ENCODE assay signal across 8 cellular contexts in genomic region chr17:68457539-68458259, GRCh38. TPM values are rescaled to one million over a fixed set of nuclear protein-coding genes. Genes with fewer than 3 reads are reported as not detected.
DNase-seq lines count a peak whose midpoint lies in the region; ATAC-seq and TF ChIP-seq lines count a peak whose summit lies in the region.

No MANE protein-coding gene starts in this region.

- peak overlapping the region; percentile 92 for H3K4me2 ChIP-seq in OCI-LY7 (ENCODE audit: low read length)

- peaks cover 73% of the 10 kb centered on the region for H3K4me1 ChIP-seq in OCI-LY7 (ENCODE audit: insufficient read depth, low read length, poor library complexity, severe bottlenecking)
- H3K4me1 ChIP-seq in esophagus (ENCODE audit: control insufficient read depth in 2 of 2, insufficient read depth in 2 of 2, low read length in 1 of 2) = peaks cover 2 to 5% of the 10 kb centered on the region in 2 donors
- peaks cover 8% of the 10 kb centered on the region for H3K4me1 ChIP-seq in mucosa of stomach (ENCODE audit: control insufficient read depth, insufficient read depth, low read length)

- BruUV-seq in OCI-LY7 (replicated peaks; lab: Mats Ljungman, UMichigan) = no TSS peak

- H3K9me3 ChIP-seq in OCI-LY7 (ENCODE audit: low read length) (no peaks in the 10 kb centered on the region), esophagus (ENCODE audit: control insufficient read depth in 2 of 2, insufficient read depth in 1 of 2, low read depth in 1 of 2, low read length in 1 of 2) (no peaks in the 10 kb centered on the region), mucosa of stomach (ENCODE audit: control insufficient read depth, low read length) (no peaks in the 10 kb centered on the region)

- H3K36me3 Mint-ChIP-seq in activated T-cell treated with anti-CD3 and anti-CD28 coated beads, Interleukin-2, amount 50 U/mL, for 24 hours (ENCODE audit: low read depth) = no peaks in the 10 kb centered on the region

- CTCF ChIA-PET in OCI-LY7 (lab: Charles Lee; ENCODE audit: unreplicated experiment) = interaction anchor here (0.5 to 1.2 kb wide), 8 partner anchors 8 to 285 kb away, joined by 3 to 8 read pairs (median 4); no protein-coding TSS in a partner anchor

- no peaks in the 10 kb centered on the region for H3K9me2 ChIP-seq in OCI-LY7 (ENCODE audit: insufficient read depth, low read length)

- H3K4me3 ChIP-seq in OCI-LY7 (ENCODE audit: low read depth, low read length, poor library complexity, severe bottlenecking) = peak overlapping the region; percentile 67
- H3K4me3 ChIP-seq in esophagus (ENCODE audit: low read depth in 1 of 2, low read length in 2 of 2) = peak overlapping the region; percentile 45 to 70
- peak overlapping the region; percentile 39 for H3K4me3 ChIP-seq in mucosa of stomach (ENCODE audit: low read length)

- no peaks in the 10 kb centered on the region for H3K27me3 ChIP-seq in esophagus (ENCODE audit: control insufficient read depth in 1 of 2, insufficient read depth in 2 of 2, low read length in 2 of 2)
- no peaks in the 10 kb centered on the region for H3K27me3 ChIP-seq in mucosa of stomach (ENCODE audit: control insufficient read depth, insufficient read depth, low read length)

- peak overlapping the region; percentile 83 for H3K27ac ChIP-seq in OCI-LY7 (ENCODE audit: low read depth, low read length, poor library complexity, severe bottlenecking)
- peak overlapping the region; percentile 86 to 92 for H3K27ac ChIP-seq in esophagus (ENCODE audit: low read depth in 2 of 2, low read length in 1 of 2)

- TF ChIP-seq CTCF in OCI-LY7 (conservative IDR thresholded peaks at IDR 0.05; ENCODE audit: low read length) = no peak

- H3K9ac ChIP-seq in mucosa of stomach (ENCODE audit: low read length) = peak overlapping the region; percentile 63

- peak overlapping the region; percentile 78 for H3K4me3 Mint-ChIP-seq in activated T-cell treated with anti-CD3 and anti-CD28 coated beads, Interleukin-2, amount 50 U/mL, for 24 hours

- H3K36me3 ChIP-seq in OCI-LY7 (ENCODE audit: insufficient read depth, low read length) = no peaks in the 10 kb centered on the region
- H3K36me3 ChIP-seq in esophagus (ENCODE audit: control insufficient read depth in 2 of 2, insufficient read depth in 2 of 2, low read length in 1 of 2) = no peaks in the 10 kb centered on the region
- H3K36me3 ChIP-seq in mucosa of stomach (ENCODE audit: control insufficient read depth, insufficient read depth, low read length) = no peaks in the 10 kb centered on the region

- POLR2A ChIA-PET in OCI-LY7 (lab: Charles Lee) = interaction anchor here (0.5 to 7.6 kb wide), 33 partner anchors 9 to 865 kb away, joined by 3 to 138 read pairs (median 6); partner anchors contain the start of genes AMZ2, ARSG and SLC16A6

- H3K27ac Mint-ChIP-seq in activated T-cell treated with anti-CD3 and anti-CD28 coated beads, Interleukin-2, amount 50 U/mL, for 24 hours = peak overlapping the region; percentile 87

- DNase-seq in DMS 273 treated with DMSO at 0.1 percent for 48 hours (lab: John Stamatoyannopoulos, UW) (peak; percentile 95), HuH-7.5 (ENCODE audit: low spot score) (peak; percentile 88), OCI-LY7 (ENCODE audit: low spot score) (peak; percentile 100)
- DNase-seq in activated T-cell treated with anti-CD3 and anti-CD28 coated beads, Interleukin-2, amount 50 U/mL, for 24 hours = peak; percentile 99
- DNase-seq in stimulated activated CD8-positive, alpha-beta memory T cell treated with anti-CD3 and anti-CD28 coated beads, Interleukin-4, amount 100 ng/mL, for 48 hours = peak; percentile 97

- H3K9me3 Mint-ChIP-seq in activated T-cell treated with anti-CD3 and anti-CD28 coated beads, Interleukin-2, amount 50 U/mL, for 24 hours = no peaks in the 10 kb centered on the region

- H4K20me1 ChIP-seq in OCI-LY7 (ENCODE audit: insufficient read depth, low read length) = no peaks in the 10 kb centered on the region

- H3K79me2 ChIP-seq in OCI-LY7 (ENCODE audit: insufficient read depth, low read depth, low read length) = peaks cover 7% of the 10 kb centered on the region; the same call in 1 of the 2 replicates

- peak; percentile 78 for ATAC-seq in GM21528 (IDR thresholded peaks at IDR 0.05; ENCODE audit: low FRiP score, unreplicated experiment)

- intact Hi-C loops in OCI-LY7 (cut with micrococcal nuclease; ENCODE audit: unreplicated experiment) = loop anchor here (1.0 to 2.0 kb wide), 3 partner anchors 16 to 275 kb away; partner anchors contain the start of genes ARSG and SLC16A6

- 1% methylated on average over 45 to 49 of the region's 54 CpGs for WGBS in esophagus, 2 donors

- peaks cover 59% of the 10 kb centered on the region for H3K4me1 Mint-ChIP-seq in activated T-cell treated with anti-CD3 and anti-CD28 coated beads, Interleukin-2, amount 50 U/mL, for 24 hours (ENCODE audit: low read depth)

- peak overlapping the region; percentile 84; the same call in 1 of the 2 replicates for H2AFZ ChIP-seq in OCI-LY7 (ENCODE audit: low read length)

- peaks cover 2% of the 10 kb centered on the region for H3K27me3 Mint-ChIP-seq in activated T-cell treated with anti-CD3 and anti-CD28 coated beads, Interleukin-2, amount 50 U/mL, for 24 hours

RNA-seq across cellular contexts. Expression of gene WIPI1, which starts 0.4 kb away (rescaled TPM):
- total RNA-seq in OCI-LY7 (2014; rRNA removed; shearing (Covaris generic)) = 31.7 and 34.4 TPM in 2 replicates
- total RNA-seq in OCI-LY7 (2022) = 43.5 and 59.2 TPM in 2 replicates
- polyA plus RNA-seq in esophagus = 10 to 100 TPM; 10.8 to 22.4 TPM

RNA-seq across cellular contexts. Expression of gene PRKAR1A, which starts 54.5 kb away (rescaled TPM):
- 158 and 228 TPM in 2 replicates for total RNA-seq in OCI-LY7 (2014; rRNA removed; shearing (Covaris generic))
- total RNA-seq in OCI-LY7 (2022) = 332 and 359 TPM in 2 replicates
- polyA plus RNA-seq in esophagus = 10 to 100 TPM; 25.7 to 55.8 TPM

Comparison
In these comparisons a context has a peak if more than half of its experiments do, and no peak if none do; other contexts are left out.
1. Peak in every context shown above with its lines: DNase-seq, ATAC-seq, H3K4me3 ChIP-seq and H3K27ac ChIP-seq.